Comparison of ENCODE assay signal across 28 cellular contexts in genomic region chr5:130037905-130038304, GRCh38.
"Had no signal": no experiment of that assay in that cellular context is flagged by ENCODE, and none has a peak within 500 bp of the region (broad histone marks: within the 10 kb centered on the region; RNA-seq: fewer than 3 reads in every experiment).

No MANE protein-coding gene starts in this region.

- H3K9me3 Mint-ChIP-seq: stimulated activated naive B cell treated with anti-CD40 and anti-IgM and Interleukin-4, amounts not matched to agents 10 μg/mL and 1 μg/mL and 100 μg/mL, for 72 hours; stimulated activated naive CD8-positive, alpha-beta T cell treated with anti-CD3 and anti-CD28 coated beads, Interleukin-15, amount 100 ng/mL, for 72 hours; stimulated activated naive CD8-positive, alpha-beta T cell treated with anti-CD3 and anti-CD28 coated beads, Interleukin-15, Interleukin-2, amounts not matched to agents 100 ng/mL and 50 ng/mL, for 24 hours; type B pancreatic cell had no signal

- H3K4me1 Mint-ChIP-seq: stimulated activated effector memory CD8-positive, alpha-beta T cell treated with anti-CD3 and anti-CD28 coated beads, Interleukin-12 subunit alpha, Interleukin-12 subunit beta, amount 100 ng/mL, for 72 hours; stimulated activated memory B cell treated with anti-CD40 and anti-IgM and Interleukin-4, amounts not matched to agents 10 μg/mL and 1 μg/mL and 100 μg/mL, for 72 hours; stimulated activated naive B cell treated with anti-CD40 and anti-IgM and Interleukin-4, amounts not matched to agents 10 μg/mL and 1 μg/mL and 100 μg/mL, for 72 hours; stimulated activated naive CD8-positive, alpha-beta T cell treated with anti-CD3 and anti-CD28 coated beads, Interleukin-15, amount 100 ng/mL, for 72 hours had no signal

- H3K27me3 Mint-ChIP-seq: stimulated activated memory B cell treated with anti-CD40 and anti-IgM and Interleukin-4, amounts not matched to agents 10 μg/mL and 1 μg/mL and 100 μg/mL, for 72 hours; stimulated activated naive B cell treated with anti-CD40 and anti-IgM and Interleukin-4, amounts not matched to agents 10 μg/mL and 1 μg/mL and 100 μg/mL, for 72 hours; stimulated activated naive CD8-positive, alpha-beta T cell treated with anti-CD3 and anti-CD28 coated beads, Interleukin-15, amount 100 ng/mL, for 72 hours; stimulated activated naive CD8-positive, alpha-beta T cell treated with anti-CD3 and anti-CD28 coated beads, Interleukin-15, Interleukin-2, amounts not matched to agents 100 ng/mL and 50 ng/mL, for 24 hours had no signal

- H3K4me1 ChIP-seq: stomach, suprapubic skin, testis, thyroid gland, tibial nerve, transverse colon, upper lobe of left lung, upper lobe of right lung, uterus, vagina had no signal

- H3K27ac ChIP-seq: stomach, suprapubic skin, testis, thoracic aorta, thyroid gland, tibial artery, tibial nerve, transverse colon, upper lobe of left lung, upper lobe of right lung, uterus, vagina had no signal

- H3K36me3 Mint-ChIP-seq: stimulated activated effector memory CD8-positive, alpha-beta T cell treated with anti-CD3 and anti-CD28 coated beads, Interleukin-12 subunit alpha, Interleukin-12 subunit beta, amount 100 ng/mL, for 72 hours; stimulated activated memory B cell treated with anti-CD40 and anti-IgM and Interleukin-4, amounts not matched to agents 10 μg/mL and 1 μg/mL and 100 μg/mL, for 72 hours; stimulated activated naive B cell treated with anti-CD40 and anti-IgM and Interleukin-4, amounts not matched to agents 10 μg/mL and 1 μg/mL and 100 μg/mL, for 72 hours; type B pancreatic cell had no signal

- H3K4me3 ChIP-seq: stomach, suprapubic skin, testis, thoracic aorta, thyroid gland, tibial artery, tibial nerve, transverse colon, upper lobe of left lung, upper lobe of right lung, uterus, vagina had no signal

- H3K36me3 ChIP-seq: stomach, suprapubic skin, thoracic aorta, thyroid gland, tibial artery, tibial nerve, transverse colon, upper lobe of left lung, upper lobe of right lung, uterus, vagina had no signal

- ATAC-seq: stimulated activated effector memory CD8-positive, alpha-beta T cell treated with anti-CD3 and anti-CD28 coated beads, Interleukin-12 subunit alpha, Interleukin-12 subunit beta, amount 100 ng/mL, for 72 hours; stimulated activated memory B cell treated with anti-CD40 and anti-IgM and Interleukin-4, amounts not matched to agents 10 μg/mL and 1 μg/mL and 100 μg/mL, for 72 hours; stimulated activated naive B cell treated with anti-CD40 and anti-IgM and Interleukin-4, amounts not matched to agents 10 μg/mL and 1 μg/mL and 100 μg/mL, for 72 hours; stimulated activated naive CD8-positive, alpha-beta T cell treated with anti-CD3 and anti-CD28 coated beads, Interleukin-15, amount 100 ng/mL, for 72 hours; stimulated activated naive CD8-positive, alpha-beta T cell treated with anti-CD3 and anti-CD28 coated beads, Interleukin-15, Interleukin-2, amounts not matched to agents 100 U/mL and 50 U/mL, for 24 hours; upper lobe of right lung had no signal

- H3K27me3 ChIP-seq: stomach, suprapubic skin, testis, thyroid gland, tibial artery, tibial nerve, transverse colon, upper lobe of left lung, upper lobe of right lung, uterus, vagina had no signal

- H3K4me3 Mint-ChIP-seq: stimulated activated effector memory CD8-positive, alpha-beta T cell treated with anti-CD3 and anti-CD28 coated beads, Interleukin-12 subunit alpha, Interleukin-12 subunit beta, amount 100 ng/mL, for 72 hours; stimulated activated memory B cell treated with anti-CD40 and anti-IgM and Interleukin-4, amounts not matched to agents 10 μg/mL and 1 μg/mL and 100 μg/mL, for 72 hours; stimulated activated naive B cell treated with anti-CD40 and anti-IgM and Interleukin-4, amounts not matched to agents 10 μg/mL and 1 μg/mL and 100 μg/mL, for 72 hours; stimulated activated naive CD8-positive, alpha-beta T cell treated with anti-CD3 and anti-CD28 coated beads, Interleukin-15, amount 100 ng/mL, for 72 hours; stimulated activated naive CD8-positive, alpha-beta T cell treated with anti-CD3 and anti-CD28 coated beads, Interleukin-15, Interleukin-2, amounts not matched to agents 100 ng/mL and 50 ng/mL, for 24 hours; type B pancreatic cell had no signal

- DNase-seq: stimulated activated CD4-positive, alpha-beta T cell treated with anti-CD3 and anti-CD28 coated beads, Interleukin-2, amount 100 ng/mL, for 48 hours; stimulated activated CD4-positive, alpha-beta T cell treated with anti-CD3 and anti-CD28 coated beads, Interleukin-4, amount 100 ng/mL, for 1 hour; stimulated activated CD4-positive, alpha-beta T cell treated with anti-CD3 and anti-CD28 coated beads, Interleukin-4, amount 100 ng/mL, for 24 hours; stimulated activated CD4-positive, alpha-beta T cell treated with anti-CD3 and anti-CD28 coated beads, Interleukin-4, amount 100 ng/mL, for 4 hours; stimulated activated CD8-positive, alpha-beta memory T cell treated with anti-CD3 and anti-CD28 coated beads, Interleukin-4, amount 100 ng/mL, for 48 hours; stimulated activated naive B cell treated with anti-CD40 and anti-IgM and Interleukin-4, amounts not matched to agents 10 μg/mL and 1 μg/mL and 100 μg/mL, for 72 hours; stimulated activated naive CD4-positive, alpha-beta T cell; stimulated activated naive CD4-positive, alpha-beta T cell treated with Interleukin-2 at 50 U/mL for 16 hours; stimulated activated naive CD8-positive, alpha-beta T cell treated with anti-CD3 and anti-CD28 coated beads, Interleukin-15, amount 100 ng/mL, for 72 hours; stimulated activated naive CD8-positive, alpha-beta T cell treated with anti-CD3 and anti-CD28 coated beads, Interleukin-15, Interleukin-2, amounts not matched to agents 100 U/mL and 50 U/mL, for 24 hours; stomach; substantia nigra; testis; thyroid gland; tibial artery; transverse colon; trophoblast cell; upper lobe of left lung; upper lobe of right lung; uterus had no signal

- H3K27ac Mint-ChIP-seq: stimulated activated effector memory CD8-positive, alpha-beta T cell treated with anti-CD3 and anti-CD28 coated beads, Interleukin-12 subunit alpha, Interleukin-12 subunit beta, amount 100 ng/mL, for 72 hours; stimulated activated memory B cell treated with anti-CD40 and anti-IgM and Interleukin-4, amounts not matched to agents 10 μg/mL and 1 μg/mL and 100 μg/mL, for 72 hours; stimulated activated naive B cell treated with anti-CD40 and anti-IgM and Interleukin-4, amounts not matched to agents 10 μg/mL and 1 μg/mL and 100 μg/mL, for 72 hours; stimulated activated naive CD8-positive, alpha-beta T cell treated with anti-CD3 and anti-CD28 coated beads, Interleukin-15, amount 100 ng/mL, for 72 hours; stimulated activated naive CD8-positive, alpha-beta T cell treated with anti-CD3 and anti-CD28 coated beads, Interleukin-15, Interleukin-2, amounts not matched to agents 100 ng/mL and 50 ng/mL, for 24 hours; type B pancreatic cell had no signal
